ENCODE assay signal across 8 cellular contexts in the genomic region with DNA sequence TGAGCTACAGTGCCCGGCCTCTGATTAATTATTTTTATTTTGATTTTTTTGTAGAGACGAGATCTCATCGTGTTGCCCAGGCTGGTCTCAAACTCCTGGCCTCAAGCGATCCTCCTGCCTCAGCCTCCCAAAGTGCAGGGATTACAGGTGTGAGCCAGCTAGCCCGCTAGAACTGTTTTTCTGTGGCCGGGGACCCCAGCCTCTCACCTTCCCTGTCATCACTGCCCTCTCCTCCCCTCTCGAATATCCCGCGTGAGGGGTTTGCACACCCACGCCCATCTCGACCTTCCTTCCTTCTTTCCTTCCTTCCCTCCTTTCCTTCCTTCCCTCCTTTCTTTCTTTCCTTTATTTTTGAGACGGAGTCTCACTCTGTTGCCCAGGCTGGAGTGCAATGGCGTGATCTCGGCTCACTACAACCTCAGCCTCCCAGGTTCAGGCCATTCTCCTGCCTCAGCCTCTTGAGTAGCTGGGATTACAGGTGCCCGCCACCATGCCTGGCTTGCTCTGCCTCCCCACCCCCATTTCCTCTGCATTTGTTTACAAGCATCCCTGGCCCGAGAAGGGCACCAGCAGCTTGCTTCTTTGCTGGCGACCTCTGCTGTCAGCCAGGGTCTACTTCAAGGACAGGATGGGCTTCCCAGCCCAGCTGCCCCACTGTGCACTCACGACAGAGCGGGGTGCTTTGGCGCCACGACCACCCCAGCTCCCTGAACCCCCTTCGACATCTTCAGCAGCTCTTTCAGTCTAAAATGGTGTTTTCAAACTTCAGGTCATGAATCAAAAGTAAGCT.
DNase-seq lines count a peak whose midpoint lies in the region; TF ChIP-seq lines count a peak whose summit lies in the region.

No MANE protein-coding gene starts in this region.

- DNase-seq in ELF-1 (ENCODE audit: low read depth, low spot score) (peak; percentile 67), NCI-H524 (lab: John Stamatoyannopoulos, UW) (peak; percentile 48 to 86), NCI-H1930 (lab: John Stamatoyannopoulos, UW) (no peak), NCI-H2196 treated with DMSO at 0.1 percent for 48 hours (lab: John Stamatoyannopoulos, UW; ENCODE audit: unreplicated experiment) (no peak), ecto neural progenitor cell (ENCODE audit: low spot score) (no peak)
- no peak for DNase-seq in stimulated activated CD4-positive, alpha-beta T cell treated with anti-CD3 and anti-CD28 coated beads, Interleukin-4, amount 100 ng/mL, for 24 hours

- no peak overlapping the region for H3K27ac ChIP-seq in 22Rv1

- peaks cover 2% of the 10 kb centered on the region for H3K27me3 Mint-ChIP-seq in dendritic cell treated with granulocyte-macrophage colony-stimulating factor and Interleukin-4, amounts not matched to agents 40 ng/mL and 50 ng/mL, for 4 days

- H3K27ac Mint-ChIP-seq in dendritic cell treated with granulocyte-macrophage colony-stimulating factor and Interleukin-4, amounts not matched to agents 40 ng/mL and 50 ng/mL, for 4 days = peak overlapping the region; percentile 69

- TF ChIP-seq CTCF in 22Rv1 (IDR thresholded peaks at IDR 0.05) = peak; percentile 41; the same call in 1 of the 2 replicates

- peaks cover 57% of the 10 kb centered on the region for H3K4me1 Mint-ChIP-seq in dendritic cell treated with granulocyte-macrophage colony-stimulating factor and Interleukin-4, amounts not matched to agents 40 ng/mL and 50 ng/mL, for 4 days (ENCODE audit: low read depth)

- no peaks in the 10 kb centered on the region for H3K36me3 Mint-ChIP-seq in dendritic cell treated with granulocyte-macrophage colony-stimulating factor and Interleukin-4, amounts not matched to agents 40 ng/mL and 50 ng/mL, for 4 days (ENCODE audit: low read depth)

- no peak overlapping the region for H3K4me3 Mint-ChIP-seq in dendritic cell treated with granulocyte-macrophage colony-stimulating factor and Interleukin-4, amounts not matched to agents 40 ng/mL and 50 ng/mL, for 4 days

- intact Hi-C loops in dendritic cell treated with granulocyte-macrophage colony-stimulating factor and Interleukin-4, amounts not matched to agents 40 ng/mL and 50 ng/mL, for 4 days (cut with micrococcal nuclease) = no loop called here

- no peaks in the 10 kb centered on the region for H3K9me3 Mint-ChIP-seq in dendritic cell treated with granulocyte-macrophage colony-stimulating factor and Interleukin-4, amounts not matched to agents 40 ng/mL and 50 ng/mL, for 4 days

Comparison
In these comparisons a context has a peak if more than half of its experiments do, and no peak if none do; other contexts are left out.
1. DNase-seq: peak in ELF-1 (single experiment) and NCI-H524 (2 of 2); none in NCI-H1930 (0 of 2), stimulated activated CD4-positive, alpha-beta T cell treated with anti-CD3 and anti-CD28 coated beads, Interleukin-4, amount 100 ng/mL, for 24 hours (single experiment), NCI-H2196 treated with DMSO at 0.1 percent for 48 hours (single experiment) and ecto neural progenitor cell (single experiment).